ENCODE assay signal across 2 cellular contexts in genomic region chr1:159915571-159916239, GRCh38.
TF ChIP-seq lines count a peak whose summit lies in the region.

No MANE protein-coding gene starts in this region.

TF ChIP-seq in GM12891, 5 proteins besides CTCF, POLR2A, EP300 and RAD21:
- TF ChIP-seq POLR2AphosphoS5 (IDR thresholded peaks at IDR 0.05; ENCODE audit: low read depth, low read length) (peak; percentile 81), POU2F2 (IDR thresholded peaks at IDR 0.05; ENCODE audit: low read depth, low read length) (0 out of 2 replicates have a peak, but pooled peaks have one; percentile 25), PAX5 (IDR thresholded peaks at IDR 0.05; ENCODE audit: insufficient read depth, low read length, severe bottlenecking) (no peak)

TF ChIP-seq in endothelial cell of umbilical vein, 7 proteins besides CTCF, POLR2A, EP300 and RAD21:
- TF ChIP-seq MAX (IDR thresholded peaks at IDR 0.05; ENCODE audit: insufficient read depth, insufficient read length) (no peak), EZH2 (IDR thresholded peaks at IDR 0.05; ENCODE audit: borderline replicate concordance, low read depth, low read length, severe bottlenecking) (no peak), POLR2AphosphoS5 (IDR thresholded peaks at IDR 0.05; ENCODE audit: insufficient read depth, low read depth, low read length) (no peak), JUN (IDR thresholded peaks at IDR 0.05; ENCODE audit: borderline replicate concordance, insufficient read depth, insufficient read length, low read depth) (no peak), MYC (IDR thresholded peaks at IDR 0.05; ENCODE audit: low read depth, low read length) (no peak), GATA2 (IDR thresholded peaks at IDR 0.05; ENCODE audit: insufficient read depth, insufficient read length, low read depth, low read length) (no peak), FOS (IDR thresholded peaks at IDR 0.05; ENCODE audit: borderline replicate concordance, insufficient read depth, low read length) (no peak)
